Comparison of ENCODE assay signal across 8 cellular contexts in genomic region chr12:102702447-102703114, GRCh38.
A peak's percentile ranks its signal among the peaks of the same experiment; 100 is the strongest.
DNase-seq lines count a peak whose midpoint lies in the region; ATAC-seq and TF ChIP-seq lines count a peak whose summit lies in the region.

No MANE protein-coding gene starts in this region.

- H3K9ac ChIP-seq in NT2/D1 (ENCODE audit: insufficient read length, low read depth): no peak overlapping the region
- H3K9ac ChIP-seq in mammary epithelial cell (ENCODE audit: insufficient read depth, low read length): no peak overlapping the region

- CTCF ChIA-PET in mammary epithelial cell (lab: Charles Lee; ENCODE audit: low non-redundant PET): interaction anchor here (0.7 to 0.9 kb wide), 3 partner anchors 38 to 532 kb away, joined by 3 to 7 read pairs (median 4); no protein-coding TSS in a partner anchor

- H3K27ac ChIP-seq in mammary epithelial cell (ENCODE audit: insufficient read depth, low read depth, low read length): no peak overlapping the region
- H3K27ac ChIP-seq in right lobe of liver: no peak overlapping the region
- no peak overlapping the region for H3K27ac ChIP-seq in transverse colon

- in situ Hi-C loops in mammary epithelial cell (cut with MboI; ENCODE audit: low sequenced_read_pairs in 2 of 2) (no loop called here), transverse colon (cut with MboI; ENCODE audit: low pct_ligation_motif_present in 1 of 4, low pct_unique_long_range_greater_than_20kb in 1 of 4, low sequenced_read_pairs in 3 of 4) (no loop called here)

- H2AFZ ChIP-seq in mammary epithelial cell (ENCODE audit: low read depth, low read length): no peak overlapping the region

- intact Hi-C loops in mammary epithelial cell (cut with micrococcal nuclease): loop anchor here (1.0 to 5.0 kb wide), 3 partner anchors 400 to 762 kb away; no protein-coding TSS in a partner anchor
- intact Hi-C loops in right lobe of liver (cut with DNase I): no loop called here
- intact Hi-C loops in transverse colon (cut with DNase I; ENCODE audit: low total_unique reads): no loop called here

- H3K27me3 ChIP-seq in NT2/D1 (ENCODE audit: insufficient read depth, insufficient read length) (no peaks in the 10 kb centered on the region), mammary epithelial cell (ENCODE audit: insufficient read depth, low read length) (no peaks in the 10 kb centered on the region), right lobe of liver (no peaks in the 10 kb centered on the region), transverse colon (no peaks in the 10 kb centered on the region)

- WGBS in mammary epithelial cell (ENCODE audit: low coverage, missing lambda C conversion rate): 36% methylated on average over 6 of the region's 6 CpGs
- WGBS in right lobe of liver (ENCODE audit: insufficient coverage, low coverage, low lambda C conversion rate, missing lambda C conversion rate): 39% methylated on average over 6 of the region's 6 CpGs
- 40 to 51% methylated on average over 6 of the region's 6 CpGs for WGBS in transverse colon (ENCODE audit: low coverage in 1 of 2), 2 donors

- peak; percentile 66 for ATAC-seq in HG02798 (IDR thresholded peaks at IDR 0.05; ENCODE audit: poor library complexity, unreplicated experiment)
- peak; percentile 83 to 96 (median 88) for ATAC-seq in right lobe of liver
- ATAC-seq in HG03521 (IDR thresholded peaks at IDR 0.05; ENCODE audit: unreplicated experiment): no peak

- H3K79me2 ChIP-seq in mammary epithelial cell (ENCODE audit: insufficient read depth, low read length): no peaks in the 10 kb centered on the region

- H3K4me1 ChIP-seq in NT2/D1 (ENCODE audit: insufficient read depth, insufficient read length): no peaks in the 10 kb centered on the region
- no peaks in the 10 kb centered on the region for H3K4me1 ChIP-seq in mammary epithelial cell (ENCODE audit: insufficient read depth, low read length)
- H3K4me1 ChIP-seq in right lobe of liver: no peaks in the 10 kb centered on the region
- H3K4me1 ChIP-seq in transverse colon: no peaks in the 10 kb centered on the region

- DNase-seq in stimulated activated CD4-positive, alpha-beta T cell treated with anti-CD3 and anti-CD28 coated beads, Interleukin-12 subunit alpha, Interleukin-12 subunit beta, amount 100 ng/mL, for 48 hours (ENCODE audit: low read depth in 2 of 3, low spot score in 1 of 3): peak in 2 of 3 donors; percentile 9 to 10
- DNase-seq in stimulated activated CD4-positive, alpha-beta T cell treated with anti-CD3 and anti-CD28 coated beads, Interleukin-4, amount 100 ng/mL, for 4 hours: no peak
- DNase-seq in NT2/D1 (ENCODE audit: low read depth, low spot score) (peak; percentile 58), mammary epithelial cell (peak; percentile 20), right lobe of liver (peak in 2 of 3 donors; percentile 28 to 47), transverse colon (peak; percentile 29)

- dilution Hi-C loops in mammary epithelial cell (cut with HindIII; ENCODE audit: low sequenced_read_pairs): no loop called here

- H3K4me2 ChIP-seq in mammary epithelial cell (ENCODE audit: insufficient read depth, low read depth, low read length): no peak overlapping the region

- no peaks in the 10 kb centered on the region for H3K9me3 ChIP-seq in NT2/D1 (ENCODE audit: insufficient read depth, low read length)
- H3K9me3 ChIP-seq in mammary epithelial cell (replicated peaks; ENCODE audit: insufficient read depth, low read length): no peaks in the 10 kb centered on the region
- H3K9me3 ChIP-seq in right lobe of liver: no peaks in the 10 kb centered on the region
- H3K9me3 ChIP-seq in transverse colon: no peaks in the 10 kb centered on the region

- H3K36me3 ChIP-seq in NT2/D1 (ENCODE audit: insufficient read depth, insufficient read length, low read length) (no peaks in the 10 kb centered on the region), mammary epithelial cell (ENCODE audit: insufficient read depth, low read length) (no peaks in the 10 kb centered on the region), right lobe of liver (no peaks in the 10 kb centered on the region), transverse colon (no peaks in the 10 kb centered on the region)

- H4K20me1 ChIP-seq in mammary epithelial cell (ENCODE audit: insufficient read depth, low read length): no peaks in the 10 kb centered on the region

- no TSS peak for BruUV-seq in mammary epithelial cell (replicated peaks; lab: Mats Ljungman, UMichigan)

- no peak overlapping the region for H3K4me3 ChIP-seq in NT2/D1 (ENCODE audit: insufficient read length, low read depth)
- H3K4me3 ChIP-seq in mammary epithelial cell (replicated peaks in 1 of 3; ENCODE audit: insufficient read depth in 1 of 3, low read depth in 2 of 3, low read length in 3 of 3): no peak overlapping the region
- H3K4me3 ChIP-seq in right lobe of liver: no peak overlapping the region
- no peak overlapping the region for H3K4me3 ChIP-seq in transverse colon

- TF ChIP-seq CTCF in mammary epithelial cell (conservative IDR thresholded peaks at IDR 0.05 in 1 of 2, IDR thresholded peaks at IDR 0.05 in 1 of 2; ENCODE audit: extremely low read depth in 1 of 2, insufficient read depth in 1 of 2, low read depth in 1 of 2, low read length in 2 of 2) (peak; percentile 41 to 52), right lobe of liver (IDR thresholded peaks at IDR 0.05) (peak; percentile 63 to 81 (median 78)), transverse colon (IDR thresholded peaks at IDR 0.05) (peak in 4 of 5 experiments; percentile 27 to 53 (median 40))

- no peak for TF ChIP-seq POLR2A in right lobe of liver (IDR thresholded peaks at IDR 0.05)
- no peak for TF ChIP-seq POLR2A in transverse colon (IDR thresholded peaks at IDR 0.05)

- no peak for TF ChIP-seq EP300 in transverse colon (IDR thresholded peaks at IDR 0.05; ENCODE audit: low read depth)

Comparison
In these comparisons a context has a peak if more than half of its experiments do, and no peak if none do; other contexts are left out.
1. DNase-seq: peak in stimulated activated CD4-positive, alpha-beta T cell treated with anti-CD3 and anti-CD28 coated beads, Interleukin-12 subunit alpha, Interleukin-12 subunit beta, amount 100 ng/mL, for 48 hours (2 of 3), NT2/D1 (single experiment), mammary epithelial cell (single experiment), right lobe of liver (2 of 3) and transverse colon (single experiment); none in stimulated activated CD4-positive, alpha-beta T cell treated with anti-CD3 and anti-CD28 coated beads, Interleukin-4, amount 100 ng/mL, for 4 hours (0 of 2).
2. Peak in every context shown above with its lines, with median percentiles within 50 percentile points of each other: CTCF ChIP-seq.